Comparison of ENCODE assay signal across 22 cellular contexts in the genomic region with DNA sequence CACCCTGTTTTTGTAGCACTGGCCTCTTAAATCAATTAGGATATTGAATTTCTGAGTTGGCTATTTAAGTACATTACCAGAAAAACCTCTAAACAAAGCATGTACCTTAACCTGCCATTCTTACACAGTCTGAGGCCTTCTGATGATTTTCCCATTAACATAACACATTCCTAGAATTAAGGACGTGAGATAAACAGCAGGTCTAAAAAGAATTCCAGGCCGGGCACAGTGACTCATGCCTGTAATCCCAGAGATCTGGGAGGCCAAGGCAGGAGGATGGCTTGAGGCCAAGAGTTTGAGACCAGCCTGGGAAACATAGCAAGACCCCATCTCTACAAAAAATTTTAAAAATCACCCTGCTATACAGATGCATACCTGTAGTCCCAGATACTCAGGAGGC.
"Had no signal": no experiment of that assay in that cellular context is flagged by ENCODE, and none has a peak within 500 bp of the region (broad histone marks: within the 10 kb centered on the region; RNA-seq: fewer than 3 reads in every experiment).

No MANE protein-coding gene starts in this region.

- ATAC-seq: activated naive CD4-positive, alpha-beta T cell treated with anti-CD3 and anti-CD28 coated beads, Interleukin-2, amount 50 U/mL, for 72 hours; activated T-cell treated with anti-CD3 and anti-CD28 coated beads, Interleukin-2, amount 50 U/mL, for 72 hours; effector memory CD8-positive, alpha-beta T cell; gastroesophageal sphincter; left colon; upper lobe of right lung had no signal

- H3K27me3 ChIP-seq: brain microvascular endothelial cell, gastroesophageal sphincter, hepatocyte, ovary, suprapubic skin, upper lobe of right lung had no signal

- H3K36me3 Mint-ChIP-seq: activated naive CD4-positive, alpha-beta T cell treated with anti-CD3 and anti-CD28 coated beads, Interleukin-2, amount 50 U/mL, for 72 hours; mesothelial cell of epicardium; naive B cell had no signal

- DNase-seq: activated CD4-positive, alpha-beta T cell treated with anti-CD3 and anti-CD28 coated beads for 4 hours; activated CD4-positive, alpha-beta T cell treated with anti-CD3 and anti-CD28 coated beads, Interleukin-2, amount 50 U/mL, for 4 hours; activated naive CD4-positive, alpha-beta T cell; activated T-cell treated with anti-CD3 and anti-CD28 coated beads for 4 hours; activated T-cell treated with anti-CD3 and anti-CD28 coated beads, Interleukin-2, amount 50 U/mL, for 72 hours; aorta; brain microvascular endothelial cell; effector memory CD8-positive, alpha-beta T cell; left colon; naive B cell; nephron progenitor cell; ovary; stimulated activated naive CD4-positive, alpha-beta T cell; tibial artery; upper lobe of right lung had no signal

- H3K4me2 ChIP-seq: hepatocyte had no signal

- H2AFZ ChIP-seq: hepatocyte had no signal

- H3K27me3 Mint-ChIP-seq: effector memory CD8-positive, alpha-beta T cell; progenitor cell of endocrine pancreas had no signal

- H3K27ac ChIP-seq: brain microvascular endothelial cell, coronary artery, gastroesophageal sphincter, hepatocyte, ovary, suprapubic skin, tibial artery, upper lobe of right lung had no signal

- H3K4me3 ChIP-seq: coronary artery, gastroesophageal sphincter, hepatocyte, ovary, suprapubic skin, tibial artery, upper lobe of right lung had no signal

- H3K4me1 Mint-ChIP-seq: naive B cell, nephron progenitor cell had no signal

- H3K4me1 ChIP-seq: gastroesophageal sphincter, tibial artery, upper lobe of right lung had no signal

- H3K9me3 ChIP-seq: gastroesophageal sphincter, ovary, suprapubic skin, tibial artery, upper lobe of right lung had no signal

- H3K27ac Mint-ChIP-seq: activated naive CD4-positive, alpha-beta T cell treated with anti-CD3 and anti-CD28 coated beads, Interleukin-2, amount 50 U/mL, for 72 hours; activated T-cell treated with anti-CD3 and anti-CD28 coated beads, Interleukin-2, amount 50 U/mL, for 72 hours; effector memory CD8-positive, alpha-beta T cell; mesothelial cell of epicardium; naive B cell; nephron progenitor cell; progenitor cell of endocrine pancreas had no signal

- H3K4me3 Mint-ChIP-seq: activated T-cell treated with anti-CD3 and anti-CD28 coated beads, Interleukin-2, amount 50 U/mL, for 72 hours; effector memory CD8-positive, alpha-beta T cell; mesothelial cell of epicardium; naive B cell; nephron progenitor cell had no signal

- H3K79me2 ChIP-seq: hepatocyte had no signal

- H3K9me3 Mint-ChIP-seq: activated T-cell treated with anti-CD3 and anti-CD28 coated beads, Interleukin-2, amount 50 U/mL, for 72 hours; effector memory CD8-positive, alpha-beta T cell; mesothelial cell of epicardium; naive B cell; nephron progenitor cell had no signal

- H3K36me3 ChIP-seq: brain microvascular endothelial cell, gastroesophageal sphincter, ovary, suprapubic skin, tibial artery, upper lobe of right lung had no signal
